ENCODE assay signal across 20 cellular contexts in genomic region chr13:98278068-98278619, GRCh38.
A peak's percentile ranks its signal among the peaks of the same experiment; 100 is the strongest.
DNase-seq lines count a peak whose midpoint lies in the region; ATAC-seq, FAIRE-seq and TF ChIP-seq lines count a peak whose summit lies in the region.
"Had no signal": no experiment of that assay in that cellular context is flagged by ENCODE, and none has a peak within 500 bp of the region (broad histone marks: within the 10 kb centered on the region; RNA-seq: fewer than 3 reads in every experiment).

No MANE protein-coding gene starts in this region.

- 0 out of 2 replicates have a peak overlapping the region, but pooled peaks have one; percentile 61 for H4K91ac ChIP-seq in IMR-90 (ENCODE audit: insufficient read depth, low read depth, low read length)

- H4K8ac ChIP-seq in IMR-90 (ENCODE audit: low read depth in 2 of 2, low read length in 2 of 2): peak overlapping the region; percentile 48 to 49; a peak in 3 of 4 replicates

- no peak overlapping the region for H2AFZ ChIP-seq in IMR-90 (replicated peaks; ENCODE audit: low read length, poor library complexity)

- peak overlapping the region; percentile 45; the same call in 1 of the 3 replicates for H2BK15ac ChIP-seq in IMR-90 (ENCODE audit: low read depth, low read length)

- H3K79me1 ChIP-seq in IMR-90 (ENCODE audit: low read depth in 1 of 2, low read length in 2 of 2): peaks cover 38 to 76% of the 10 kb centered on the region in 2 experiments

- H3K23ac ChIP-seq in IMR-90 (ENCODE audit: low read depth, low read length): peak overlapping the region; percentile 65

- BruUV-seq in IMR-90 (replicated peaks; lab: Mats Ljungman, UMichigan): no TSS peak

- in situ Hi-C loops in IMR-90 (cut with MboI; ENCODE audit: low sequenced_read_pairs): no loop called here

- dilution Hi-C loops in IMR-90 (cut with HindIII; ENCODE audit: low sequenced_read_pairs, unreplicated experiment): no loop called here

- H3K36me3 Mint-ChIP-seq in endothelial cell (ENCODE audit: low read depth, unreplicated experiment) (no peaks in the 10 kb centered on the region), nephron (ENCODE audit: low read depth) (no peaks in the 10 kb centered on the region)
- H3K36me3 Mint-ChIP-seq in CD4-positive, alpha-beta T cell (ENCODE audit: low read depth): no peaks in the 10 kb centered on the region
- H3K36me3 Mint-ChIP-seq: CD4-positive, CD25-positive, alpha-beta regulatory T cell had no signal

- H3K4me1 ChIP-seq in IMR-90 (ENCODE audit: control insufficient read depth, insufficient read depth, low read length): peaks cover 27% of the 10 kb centered on the region

- H3K4me1 Mint-ChIP-seq in endothelial cell (ENCODE audit: unreplicated experiment): peaks cover 39% of the 10 kb centered on the region
- peaks cover 53% of the 10 kb centered on the region for H3K4me1 Mint-ChIP-seq in nephron
- H3K4me1 Mint-ChIP-seq in CD4-positive, alpha-beta T cell (ENCODE audit: low read depth): no peaks in the 10 kb centered on the region

- POLR2A ChIA-PET in IMR-90 (lab: Charles Lee; ENCODE audit: unreplicated experiment): no interaction called here
- POLR2A ChIA-PET in CD4-positive, alpha-beta T cell (lab: Charles Lee): no interaction called here

- 90% methylated on average over 2 of the region's 6 CpGs; no CpG with 5 or more reads in 1 of the 2 experiments for WGBS in IMR-90 (ENCODE audit: extremely low coverage in 2 of 2, insufficient read length in 1 of 2), 2 experiments

- peak overlapping the region; percentile 64 for H2BK5ac ChIP-seq in IMR-90 (ENCODE audit: low read depth, low read length, poor library complexity, severe bottlenecking)

- no peak overlapping the region for H3K4me3 ChIP-seq in IMR-90 (ENCODE audit: insufficient read depth, low read depth, low read length)
- no peak overlapping the region for H3K4me3 ChIP-seq in WERI-Rb-1 (ENCODE audit: low read depth, low read length)
- H3K4me3 ChIP-seq: MG63, SK-N-MC had no signal

- CTCF ChIA-PET in IMR-90 (lab: Yijun Ruan, JAX): no interaction called here
- CTCF ChIA-PET in CD4-positive, alpha-beta T cell (lab: Charles Lee): no interaction called here

- H3K9me1 ChIP-seq in IMR-90 (ENCODE audit: insufficient read depth, low read length): peaks cover 30% of the 10 kb centered on the region

- peak overlapping the region; percentile 58 for H2BK20ac ChIP-seq in IMR-90 (ENCODE audit: low read depth, low read length)

- no peak for TF ChIP-seq RAD21 in IMR-90 (IDR thresholded peaks at IDR 0.05; ENCODE audit: low read length)

- H2AK9ac ChIP-seq in IMR-90 (replicated peaks; ENCODE audit: low read depth, low read length, poor library complexity): peak overlapping the region; percentile 43

- H3K56ac ChIP-seq in IMR-90 (ENCODE audit: extremely low read depth, insufficient read depth, low read length): no peak overlapping the region

- ATAC-seq in IMR-90 (ENCODE audit: low read depth): no peak
- ATAC-seq in CD4-positive, alpha-beta T cell (ENCODE audit: poor library complexity): no peak

- H3K4me2 ChIP-seq in IMR-90 (ENCODE audit: low read depth, low read length): no peak overlapping the region
- H3K4me2 ChIP-seq: KMS-11 had no signal

- H2AK5ac ChIP-seq in IMR-90 (ENCODE audit: low read depth, low read length): peak overlapping the region; percentile 97

- peak overlapping the region; percentile 65 for H2BK120ac ChIP-seq in IMR-90 (ENCODE audit: low read depth, low read length)

- no peak for TF ChIP-seq CTCF in IMR-90 (conservative IDR thresholded peaks at IDR 0.05; ENCODE audit: low read depth, low read length)
- no peak for TF ChIP-seq CTCF in endothelial cell (IDR thresholded peaks at IDR 0.05; ENCODE audit: unreplicated experiment)
- no peak for TF ChIP-seq CTCF in nephron (IDR thresholded peaks at IDR 0.05; ENCODE audit: unreplicated experiment in 3 of 3)
- no peak for TF ChIP-seq CTCF in CD4-positive, alpha-beta T cell (IDR thresholded peaks at IDR 0.05)
- no peak for TF ChIP-seq CTCF in WERI-Rb-1 (IDR thresholded peaks at IDR 0.05; ENCODE audit: low read depth, low read length)

- no peak overlapping the region for H3K4me3 Mint-ChIP-seq in endothelial cell (ENCODE audit: unreplicated experiment)
- H3K4me3 Mint-ChIP-seq in nephron: no peak overlapping the region
- H3K4me3 Mint-ChIP-seq in CD4-positive, alpha-beta T cell: no peak overlapping the region
- H3K4me3 Mint-ChIP-seq: B cell; CD4-positive, CD25-positive, alpha-beta regulatory T cell had no signal

- H3K9me3 ChIP-seq in IMR-90 (ENCODE audit: control insufficient read depth, insufficient read depth, low read length) (no peaks in the 10 kb centered on the region), WERI-Rb-1 (ENCODE audit: severe bottlenecking) (no peaks in the 10 kb centered on the region)
- no peaks in the 10 kb centered on the region for H3K9me3 ChIP-seq in CD4-positive, alpha-beta T cell (ENCODE audit: control insufficient read depth, low read length)
- H3K9me3 ChIP-seq: MG63 had no signal

- H3K36me3 ChIP-seq in IMR-90 (ENCODE audit: control insufficient read depth, insufficient read depth, low read length): no peaks in the 10 kb centered on the region
- no peaks in the 10 kb centered on the region for H3K36me3 ChIP-seq in WERI-Rb-1
- H3K36me3 ChIP-seq: MG63 had no signal

- intact Hi-C loops in IMR-90 (cut with micrococcal nuclease): no loop called here
- intact Hi-C loops in CD4-positive, alpha-beta T cell (cut with DNase I, micrococcal nuclease): no loop called here

- H3K27ac ChIP-seq in IMR-90 (ENCODE audit: insufficient read depth, low read length): no peak overlapping the region
- no peak overlapping the region for H3K27ac ChIP-seq in CD4-positive, alpha-beta T cell (ENCODE audit: low read depth, low read length)
- no peak overlapping the region for H3K27ac ChIP-seq in WERI-Rb-1
- H3K27ac ChIP-seq: KMS-11, SK-N-MC had no signal

- TF ChIP-seq POLR2A in IMR-90 (IDR thresholded peaks at IDR 0.05; ENCODE audit: low read depth, low read length): no peak

- no peaks in the 10 kb centered on the region for H3K27me3 ChIP-seq in IMR-90 (ENCODE audit: control insufficient read depth, insufficient read depth, low read length)
- no peaks in the 10 kb centered on the region for H3K27me3 ChIP-seq in CD4-positive, alpha-beta T cell (ENCODE audit: control insufficient read depth, insufficient read depth, low read length)
- no peaks in the 10 kb centered on the region for H3K27me3 ChIP-seq in WERI-Rb-1 (ENCODE audit: insufficient read depth, low read depth, severe bottlenecking)
- H3K27me3 ChIP-seq: MG63 had no signal

- no peaks in the 10 kb centered on the region for H3K9me3 Mint-ChIP-seq in endothelial cell (ENCODE audit: unreplicated experiment)
- H3K9me3 Mint-ChIP-seq in nephron: no peaks in the 10 kb centered on the region
- H3K9me3 Mint-ChIP-seq in CD4-positive, alpha-beta T cell: no peaks in the 10 kb centered on the region

- H3K27ac Mint-ChIP-seq in endothelial cell (ENCODE audit: unreplicated experiment) (peak overlapping the region; percentile 2), nephron (peak overlapping the region in 2 of 3 experiments; percentile 18 to 72)
- H3K27ac Mint-ChIP-seq in CD4-positive, alpha-beta T cell: no peak overlapping the region
- H3K27ac Mint-ChIP-seq: B cell; CD4-positive, CD25-positive, alpha-beta regulatory T cell had no signal

- H3K27me3 Mint-ChIP-seq in endothelial cell (ENCODE audit: unreplicated experiment) (peaks cover 3% of the 10 kb centered on the region), nephron (ENCODE audit: low read depth) (no peaks in the 10 kb centered on the region)
- H3K27me3 Mint-ChIP-seq in CD4-positive, alpha-beta T cell: peaks cover 15% of the 10 kb centered on the region
- H3K27me3 Mint-ChIP-seq: B cell had no signal

- FAIRE-seq in urothelium cell line (lab: Jason Lieb, UNC): peak; percentile 63
- FAIRE-seq: RCC 7860 had no signal

- peak overlapping the region; percentile 58 for H3K14ac ChIP-seq in IMR-90 (replicated peaks; ENCODE audit: low read depth, low read length)

- no peak overlapping the region for H4K5ac ChIP-seq in IMR-90 (ENCODE audit: low read depth, low read length)

- no peak overlapping the region for H3K9ac ChIP-seq in IMR-90 (ENCODE audit: low read depth, low read length)
- H3K9ac ChIP-seq: KMS-11 had no signal

- DNase-seq in IMR-90 (no peak), endothelial cell (ENCODE audit: low spot score) (no peak), urothelium cell line (ENCODE audit: low spot score) (no peak), EL (no peak), WERI-Rb-1 (no peak)
- DNase-seq in CD4-positive, alpha-beta T cell: no peak
- DNase-seq: CD4-positive, CD25-positive, alpha-beta regulatory T cell; DMS79; MG63; NCI-H1105; NCI-H1694 treated with DMSO at 0.1 percent for 48 hours; NCI-H2107; NCI-H345; NCI-H69; Right ventricle myocardium superior had no signal

- peak overlapping the region; percentile 29; the same call in 1 of the 2 replicates for H3K4ac ChIP-seq in IMR-90 (ENCODE audit: low read depth, low read length)

- peaks cover 18% of the 10 kb centered on the region; the same call in 1 of the 2 replicates for H4K20me1 ChIP-seq in IMR-90 (ENCODE audit: insufficient read depth, low read length)

- H3K18ac ChIP-seq in IMR-90 (ENCODE audit: low read depth, low read length): no peak overlapping the region; the same call in 1 of the 2 replicates

TF ChIP-seq in IMR-90, 13 proteins besides CTCF, POLR2A, EP300 and RAD21 (continues in another document):
- no peak for TF ChIP-seq CHD1 (IDR thresholded peaks at IDR 0.05; ENCODE audit: low read depth, low read length)
- no peak for TF ChIP-seq BHLHE40 (IDR thresholded peaks at IDR 0.05; ENCODE audit: low read depth, low read length)
- no peak for TF ChIP-seq MXI1 (IDR thresholded peaks at IDR 0.05; ENCODE audit: borderline replicate concordance, low read depth, low read length)
- no peak for TF ChIP-seq MAFK (IDR thresholded peaks at IDR 0.05; ENCODE audit: low read depth, low read length)
- no peak for TF ChIP-seq FOS (IDR thresholded peaks at IDR 0.05; ENCODE audit: low read depth, low read length)
- TF ChIP-seq RFX5 (IDR thresholded peaks at IDR 0.05; ENCODE audit: low read depth, low read length): no peak
- no peak for TF ChIP-seq CEBPB (IDR thresholded peaks at IDR 0.05; ENCODE audit: low read depth, low read length)
- TF ChIP-seq MAZ (IDR thresholded peaks at IDR 0.05; ENCODE audit: borderline replicate concordance, low read depth, low read length): no peak
- TF ChIP-seq USF2 (IDR thresholded peaks at IDR 0.05; ENCODE audit: low read depth, low read length): no peak
- TF ChIP-seq NFE2L2 (IDR thresholded peaks at IDR 0.05; ENCODE audit: low read depth, low read length): no peak
- no peak for TF ChIP-seq RCOR1 (IDR thresholded peaks at IDR 0.05; ENCODE audit: insufficient replicate concordance, low read length)
